Comparison of ENCODE assay signal across 1 cellular context in the genomic region with DNA sequence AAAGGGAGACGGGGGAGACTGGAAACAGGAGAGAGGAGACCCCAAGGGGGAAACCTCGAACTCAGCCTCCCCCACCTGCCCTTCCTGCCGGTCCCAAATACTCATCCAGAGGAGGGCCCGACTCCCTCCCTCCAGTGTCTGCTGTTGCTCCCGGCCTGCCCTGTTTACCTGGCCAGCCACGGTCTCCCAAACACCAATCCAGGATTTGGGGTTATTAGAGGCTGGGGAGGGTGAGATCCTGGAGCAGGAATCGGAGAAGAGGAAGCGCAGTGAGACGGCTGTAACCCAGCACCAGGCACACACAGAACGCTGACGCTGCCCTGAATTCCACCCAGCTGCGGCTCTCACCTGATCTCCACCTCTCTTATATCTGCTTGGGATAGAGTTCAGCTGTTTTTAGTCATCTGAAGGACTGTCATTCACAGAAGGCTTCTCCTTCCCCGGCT.
TF ChIP-seq lines count a peak whose summit lies in the region.

No MANE protein-coding gene starts in this region.

TF ChIP-seq in K562, 482 proteins besides CTCF, POLR2A, EP300 and RAD21 (continued from another document):
- no peak for TF ChIP-seq SETDB1 (IDR thresholded peaks at IDR 0.05; ENCODE audit: low read length)
- TF ChIP-seq, protein P1, sequence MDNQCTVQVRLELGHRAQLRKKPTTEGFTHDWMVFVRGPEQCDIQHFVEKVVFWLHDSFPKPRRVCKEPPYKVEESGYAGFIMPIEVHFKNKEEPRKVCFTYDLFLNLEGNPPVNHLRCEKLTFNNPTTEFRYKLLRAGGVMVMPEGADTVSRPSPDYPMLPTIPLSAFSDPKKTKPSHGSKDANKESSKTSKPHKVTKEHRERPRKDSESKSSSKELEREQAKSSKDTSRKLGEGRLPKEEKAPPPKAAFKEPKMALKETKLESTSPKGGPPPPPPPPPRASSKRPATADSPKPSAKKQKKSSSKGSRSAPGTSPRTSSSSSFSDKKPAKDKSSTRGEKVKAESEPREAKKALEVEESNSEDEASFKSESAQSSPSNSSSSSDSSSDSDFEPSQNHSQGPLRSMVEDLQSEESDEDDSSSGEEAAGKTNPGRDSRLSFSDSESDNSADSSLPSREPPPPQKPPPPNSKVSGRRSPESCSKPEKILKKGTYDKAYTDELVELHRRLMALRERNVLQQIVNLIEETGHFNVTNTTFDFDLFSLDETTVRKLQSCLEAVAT (IDR thresholded peaks at IDR 0.05) = no peak
- no peak for TF ChIP-seq DIDO1 (tag; IDR thresholded peaks at IDR 0.05; ENCODE audit: low read depth)
- TF ChIP-seq, protein P2, sequence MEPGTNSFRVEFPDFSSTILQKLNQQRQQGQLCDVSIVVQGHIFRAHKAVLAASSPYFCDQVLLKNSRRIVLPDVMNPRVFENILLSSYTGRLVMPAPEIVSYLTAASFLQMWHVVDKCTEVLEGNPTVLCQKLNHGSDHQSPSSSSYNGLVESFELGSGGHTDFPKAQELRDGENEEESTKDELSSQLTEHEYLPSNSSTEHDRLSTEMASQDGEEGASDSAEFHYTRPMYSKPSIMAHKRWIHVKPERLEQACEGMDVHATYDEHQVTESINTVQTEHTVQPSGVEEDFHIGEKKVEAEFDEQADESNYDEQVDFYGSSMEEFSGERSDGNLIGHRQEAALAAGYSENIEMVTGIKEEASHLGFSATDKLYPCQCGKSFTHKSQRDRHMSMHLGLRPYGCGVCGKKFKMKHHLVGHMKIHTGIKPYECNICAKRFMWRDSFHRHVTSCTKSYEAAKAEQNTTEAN (CRISPR knock-in tag; IDR thresholded peaks at IDR 0.05) = no peak
- no peak for TF ChIP-seq FIP1L1 (IDR thresholded peaks at IDR 0.05; ENCODE audit: low read depth, low read length, poor library complexity, severe bottlenecking)
- no peak for TF ChIP-seq EWSR1 (IDR thresholded peaks at IDR 0.05; ENCODE audit: borderline replicate concordance, low read depth, partially characterized antibody)
- no peak for TF ChIP-seq THRAP3 (IDR thresholded peaks at IDR 0.05; ENCODE audit: borderline replicate concordance)
- TF ChIP-seq, protein P3, sequence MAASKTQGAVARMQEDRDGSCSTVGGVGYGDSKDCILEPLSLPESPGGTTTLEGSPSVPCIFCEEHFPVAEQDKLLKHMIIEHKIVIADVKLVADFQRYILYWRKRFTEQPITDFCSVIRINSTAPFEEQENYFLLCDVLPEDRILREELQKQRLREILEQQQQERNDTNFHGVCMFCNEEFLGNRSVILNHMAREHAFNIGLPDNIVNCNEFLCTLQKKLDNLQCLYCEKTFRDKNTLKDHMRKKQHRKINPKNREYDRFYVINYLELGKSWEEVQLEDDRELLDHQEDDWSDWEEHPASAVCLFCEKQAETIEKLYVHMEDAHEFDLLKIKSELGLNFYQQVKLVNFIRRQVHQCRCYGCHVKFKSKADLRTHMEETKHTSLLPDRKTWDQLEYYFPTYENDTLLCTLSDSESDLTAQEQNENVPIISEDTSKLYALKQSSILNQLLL (CRISPR knock-in tag; IDR thresholded peaks at IDR 0.05; ENCODE audit: borderline replicate concordance) = no peak
- TF ChIP-seq ZNF146 (CRISPR knock-in tag; IDR thresholded peaks at IDR 0.05; ENCODE audit: unreplicated experiment) = no peak
- TF ChIP-seq IFI16 (CRISPR knock-in tag; IDR thresholded peaks at IDR 0.05) = no peak
- TF ChIP-seq JUN (IDR thresholded peaks at IDR 0.05; ENCODE audit: borderline replicate concordance, low read depth, low read length) = no peak
- TF ChIP-seq JUN (CRISPR knock-in tag; IDR thresholded peaks at IDR 0.05; ENCODE audit: borderline replicate concordance) = no peak
- TF ChIP-seq, protein P4, sequence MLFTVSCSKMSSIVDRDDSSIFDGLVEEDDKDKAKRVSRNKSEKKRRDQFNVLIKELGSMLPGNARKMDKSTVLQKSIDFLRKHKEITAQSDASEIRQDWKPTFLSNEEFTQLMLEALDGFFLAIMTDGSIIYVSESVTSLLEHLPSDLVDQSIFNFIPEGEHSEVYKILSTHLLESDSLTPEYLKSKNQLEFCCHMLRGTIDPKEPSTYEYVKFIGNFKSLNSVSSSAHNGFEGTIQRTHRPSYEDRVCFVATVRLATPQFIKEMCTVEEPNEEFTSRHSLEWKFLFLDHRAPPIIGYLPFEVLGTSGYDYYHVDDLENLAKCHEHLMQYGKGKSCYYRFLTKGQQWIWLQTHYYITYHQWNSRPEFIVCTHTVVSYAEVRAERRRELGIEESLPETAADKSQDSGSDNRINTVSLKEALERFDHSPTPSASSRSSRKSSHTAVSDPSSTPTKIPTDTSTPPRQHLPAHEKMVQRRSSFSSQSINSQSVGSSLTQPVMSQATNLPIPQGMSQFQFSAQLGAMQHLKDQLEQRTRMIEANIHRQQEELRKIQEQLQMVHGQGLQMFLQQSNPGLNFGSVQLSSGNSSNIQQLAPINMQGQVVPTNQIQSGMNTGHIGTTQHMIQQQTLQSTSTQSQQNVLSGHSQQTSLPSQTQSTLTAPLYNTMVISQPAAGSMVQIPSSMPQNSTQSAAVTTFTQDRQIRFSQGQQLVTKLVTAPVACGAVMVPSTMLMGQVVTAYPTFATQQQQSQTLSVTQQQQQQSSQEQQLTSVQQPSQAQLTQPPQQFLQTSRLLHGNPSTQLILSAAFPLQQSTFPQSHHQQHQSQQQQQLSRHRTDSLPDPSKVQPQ (CRISPR knock-in tag; IDR thresholded peaks at IDR 0.05; ENCODE audit: borderline replicate concordance) = no peak
- TF ChIP-seq ZNF3 (CRISPR knock-in tag; IDR thresholded peaks at IDR 0.05) = no peak
- TF ChIP-seq FUS (optimal IDR thresholded peaks at IDR 0.05; ENCODE audit: low read depth, low read length) = no peak
